In the genomic region with DNA sequence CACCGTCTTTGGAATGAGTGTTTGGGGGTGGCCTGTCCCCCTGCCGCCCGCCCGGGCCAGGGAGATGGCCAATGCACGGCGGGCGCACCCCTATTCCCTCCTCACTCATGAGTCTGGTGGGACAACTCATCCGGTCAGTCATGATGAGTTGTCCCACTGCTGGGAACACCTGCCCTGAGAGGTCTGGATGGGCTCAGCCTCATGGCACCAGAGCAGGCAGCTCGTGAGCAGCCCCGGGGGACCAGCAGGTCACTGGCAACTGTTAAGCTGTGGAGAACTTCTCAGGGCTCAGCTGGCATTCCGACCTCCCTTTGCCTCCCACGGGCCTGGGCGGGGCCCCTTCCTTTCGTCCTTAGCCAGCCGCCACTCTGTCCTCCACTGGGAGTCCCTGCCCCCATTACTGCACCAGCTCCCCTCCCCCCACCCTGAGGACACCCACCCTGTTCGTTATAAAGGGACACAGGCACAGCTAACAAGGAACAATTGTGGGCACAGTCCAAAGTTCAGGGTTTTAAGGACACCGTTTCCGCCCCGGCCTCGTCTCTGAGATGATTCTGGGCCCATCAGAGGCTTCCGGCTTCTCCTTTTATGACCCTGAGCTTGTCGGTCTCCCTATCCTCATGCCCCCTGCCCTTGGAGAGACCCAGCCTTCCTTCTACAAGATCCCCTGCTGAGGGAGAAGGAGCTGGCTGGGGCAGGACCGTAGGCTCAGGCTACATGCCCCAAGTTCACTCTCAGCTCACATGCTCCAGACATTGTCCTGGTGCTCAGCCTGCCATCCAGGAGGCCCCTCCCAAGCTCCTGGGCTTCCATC, we compare ENCODE assay signal across 12 cellular contexts. TPM values are rescaled to one million over a fixed set of nuclear protein-coding genes. Genes with fewer than 3 reads are reported as not detected.
DNase-seq lines count a peak whose midpoint lies in the region; FAIRE-seq and TF ChIP-seq lines count a peak whose summit lies in the region.
"Had no signal": no experiment of that assay in that cellular context is flagged by ENCODE, and none has a peak within 500 bp of the region (broad histone marks: within the 10 kb centered on the region; RNA-seq: fewer than 3 reads in every experiment).

No MANE protein-coding gene starts in this region.

- no peak overlapping the region for H2AFZ ChIP-seq in hepatocyte

- H3K4me3 ChIP-seq in hepatocyte (no peak overlapping the region), small intestine (ENCODE audit: low read depth in 1 of 2, low read length in 2 of 2) (no peak overlapping the region)
- H3K4me3 ChIP-seq: esophagus muscularis mucosa, SJCRH30 had no signal

- H3K79me2 ChIP-seq in hepatocyte = no peaks in the 10 kb centered on the region

- FAIRE-seq in small intestine (lab: Jason Lieb, UNC) = no peak

- H3K27ac ChIP-seq in hepatocyte (peak overlapping the region; percentile 63), small intestine (ENCODE audit: low read depth in 1 of 2, low read length in 1 of 2) (peak overlapping the region; percentile 52 to 90)
- H3K27ac ChIP-seq: SJCRH30 had no signal

- no peak for TF ChIP-seq CTCF in hepatocyte (IDR thresholded peaks at IDR 0.05; ENCODE audit: poor library complexity)

- H3K9me3 ChIP-seq in hepatocyte (ENCODE audit: low read depth) = no peaks in the 10 kb centered on the region
- no peaks in the 10 kb centered on the region for H3K9me3 ChIP-seq in small intestine (ENCODE audit: control insufficient read depth, low read depth)
- H3K9me3 ChIP-seq: esophagus muscularis mucosa, SJCRH30 had no signal

- H3K4me1 ChIP-seq in hepatocyte (ENCODE audit: insufficient read depth) (peaks cover 20% of the 10 kb centered on the region), small intestine (ENCODE audit: control insufficient read depth in 2 of 2, insufficient read depth in 1 of 2, low read depth in 1 of 2, low read length in 1 of 2) (peaks cover 0 to 14% of the 10 kb centered on the region in 2 donors)

- DNase-seq in HT-29 (ENCODE audit: low spot score) (peak; percentile 64), RPMI7951 (ENCODE audit: low read depth) (peak; percentile 47), hepatocyte (ENCODE audit: low spot score) (peak; percentile 47), small intestine (peak; percentile 86), COLO668 (lab: John Stamatoyannopoulos, UW; ENCODE audit: unreplicated experiment) (no peak), NCI-H1092 treated with DMSO at 0.1 percent for 48 hours (lab: John Stamatoyannopoulos, UW) (no peak), pons (ENCODE audit: low spot score) (no peak)
- no peak for DNase-seq in activated effector memory CD4-positive, alpha-beta T cell treated with Interleukin-2 at 50 U/mL for 16 hours
- DNase-seq: NCI-H1694 treated with DMSO at 0.1 percent for 48 hours, NCI-H526 treated with DMSO at 0.1 percent for 48 hours, SJCRH30 had no signal

- H4K20me1 ChIP-seq in hepatocyte (ENCODE audit: insufficient read depth, poor library complexity, severe bottlenecking) = no peaks in the 10 kb centered on the region

- H3K36me3 ChIP-seq in hepatocyte (replicated peaks; ENCODE audit: insufficient read depth, low read depth) (no peaks in the 10 kb centered on the region), small intestine (ENCODE audit: control insufficient read depth in 2 of 2, insufficient read depth in 2 of 2, low read length in 2 of 2) (no peaks in the 10 kb centered on the region)
- H3K36me3 ChIP-seq: esophagus muscularis mucosa, SJCRH30 had no signal

- no peak overlapping the region for H3K4me2 ChIP-seq in hepatocyte

- no peaks in the 10 kb centered on the region for H3K27me3 ChIP-seq in hepatocyte
- no peaks in the 10 kb centered on the region for H3K27me3 ChIP-seq in small intestine (ENCODE audit: control insufficient read depth in 2 of 2, insufficient read depth in 2 of 2, low read length in 2 of 2)
- H3K27me3 ChIP-seq: esophagus muscularis mucosa had no signal

- H3K9me2 ChIP-seq in hepatocyte (replicated peaks; ENCODE audit: insufficient read depth) = no peaks in the 10 kb centered on the region

- 69% methylated on average over 20 of the region's 23 CpGs for WGBS in hepatocyte (ENCODE audit: low lambda C conversion rate, missing lambda C conversion rate)
- WGBS in small intestine, 3 donors = 20 to 55% (median 36%) methylated on average over 23 of the region's 23 CpGs

RNA-seq across cellular contexts. Expression of gene KIAA0232, which starts 14.6 kb away (rescaled TPM):
- 5.7 and 6.0 TPM in 2 replicates for total RNA-seq in HT-29 (2014; rRNA removed; shearing (Covaris generic))
- 14.1 and 17.4 TPM in 2 replicates for total RNA-seq in RPMI7951 (2014; rRNA removed; shearing (Covaris generic))
- total RNA-seq in hepatocyte = 34.3 and 38.4 TPM in 2 replicates
- polyA plus RNA-seq in hepatocyte (11.3 TPM in 2 replicates), small intestine (10 to 100 TPM in 1 of 3 donors, 1 to 10 TPM in 2; 6.7 to 10.5 (median 6.8) TPM)

RNA-seq across cellular contexts. Expression of gene BLOC1S4, which starts 52.0 kb away (rescaled TPM):
- total RNA-seq in HT-29 (2014; rRNA removed; shearing (Covaris generic)) = 28.7 and 31.3 TPM in 2 replicates
- 11.5 and 21.2 TPM in 2 replicates for total RNA-seq in RPMI7951 (2014; rRNA removed; shearing (Covaris generic))
- 29.4 and 33.3 TPM in 2 replicates for total RNA-seq in hepatocyte
- polyA plus RNA-seq in hepatocyte = 50.1 and 60.0 TPM in 2 replicates
- 10 to 100 TPM; 13.1 to 19.5 (median 17.2) TPM for polyA plus RNA-seq in small intestine

RNA-seq across cellular contexts. Expression of gene MRFAP1L1, which starts 58.3 kb away (rescaled TPM):
- total RNA-seq in HT-29 (2014; rRNA removed; shearing (Covaris generic)) = 41.6 and 43.4 TPM in 2 replicates
- 53.2 and 61.4 TPM in 2 replicates for total RNA-seq in RPMI7951 (2014; rRNA removed; shearing (Covaris generic))
- total RNA-seq in hepatocyte = 84.9 and 86.4 TPM in 2 replicates
- polyA plus RNA-seq in hepatocyte (55.1 and 60.8 TPM in 2 replicates), small intestine (10 to 100 TPM; 36.0 to 48.0 (median 42.4) TPM)

Comparison
In these comparisons a context has a peak if more than half of its experiments do, and no peak if none do; other contexts are left out.
1. DNase-seq: peak in HT-29 (single experiment), RPMI7951 (single experiment), hepatocyte (single experiment) and small intestine (single experiment); none in COLO668 (single experiment), activated effector memory CD4-positive, alpha-beta T cell treated with Interleukin-2 at 50 U/mL for 16 hours (single experiment), NCI-H1092 treated with DMSO at 0.1 percent for 48 hours (single experiment) and pons (single experiment).